30 cellular contexts compared by ENCODE assay signal in genomic region chr4:116397714-116398113, GRCh38.
"Had no signal": no experiment of that assay in that cellular context is flagged by ENCODE, and none has a peak within 500 bp of the region (broad histone marks: within the 10 kb centered on the region; RNA-seq: fewer than 3 reads in every experiment).

No MANE protein-coding gene starts in this region.

- H3K36me3 Mint-ChIP-seq: naive thymus-derived CD8-positive, alpha-beta T cell; natural killer cell treated with Interleukin-12 subunit alpha and Interleukin-12 subunit beta and Interleukin-15 and Interleukin-18, amount 100 ng/mL, for 72 hours; stimulated activated memory B cell treated with anti-CD40 and anti-IgM and Interleukin-4, amounts not matched to agents 10 μg/mL and 1 μg/mL and 100 μg/mL, for 72 hours; type B pancreatic cell had no signal

- H3K4me1 Mint-ChIP-seq: naive thymus-derived CD8-positive, alpha-beta T cell; nephron progenitor cell; neural crest cell; stimulated activated memory B cell treated with anti-CD40 and anti-IgM and Interleukin-4, amounts not matched to agents 10 μg/mL and 1 μg/mL and 100 μg/mL, for 72 hours; stimulated activated naive CD8-positive, alpha-beta T cell treated with anti-CD3 and anti-CD28 coated beads, Interleukin-15, amount 100 ng/mL, for 72 hours had no signal

- H3K9me3 Mint-ChIP-seq: natural killer cell treated with Interleukin-12 subunit alpha and Interleukin-12 subunit beta and Interleukin-15 and Interleukin-18, amount 100 ng/mL, for 72 hours; nephron progenitor cell; stimulated activated memory B cell treated with anti-CD40 and anti-IgM and Interleukin-4, amounts not matched to agents 10 μg/mL and 1 μg/mL and 100 μg/mL, for 72 hours; stimulated activated naive CD8-positive, alpha-beta T cell treated with anti-CD3 and anti-CD28 coated beads, Interleukin-15, amount 100 ng/mL, for 72 hours; type B pancreatic cell had no signal

- DNase-seq: naive thymus-derived CD8-positive, alpha-beta T cell; nephron progenitor cell; nucleus accumbens; pancreas; right cardiac atrium; spleen; stimulated activated CD4-positive, alpha-beta T cell treated with anti-CD3 and anti-CD28 coated beads, Interleukin-12 subunit alpha, Interleukin-12 subunit beta, amount 100 ng/mL, for 4 hours; stimulated activated CD4-positive, alpha-beta T cell treated with anti-CD3 and anti-CD28 coated beads, Interleukin-1b, Interleukin-23, amount 100 ng/mL, for 48 hours; stimulated activated CD4-positive, alpha-beta T cell treated with anti-CD3 and anti-CD28 coated beads, Interleukin-4, amount 100 ng/mL, for 1 hour; stimulated activated CD4-positive, alpha-beta T cell treated with anti-CD3 and anti-CD28 coated beads, Interleukin-4, amount 100 ng/mL, for 4 hours; stimulated activated CD8-positive, alpha-beta memory T cell treated with anti-CD3 and anti-CD28 coated beads, Interleukin-4, amount 100 ng/mL, for 48 hours; stimulated activated naive CD4-positive, alpha-beta T cell; stimulated activated naive CD8-positive, alpha-beta T cell treated with anti-CD3 and anti-CD28 coated beads, Interleukin-15, amount 100 ng/mL, for 72 hours; stimulated activated naive CD8-positive, alpha-beta T cell treated with anti-CD3 and anti-CD28 coated beads, Interleukin-15, Interleukin-2, amounts not matched to agents 100 U/mL and 50 U/mL, for 24 hours; substantia nigra; testis; tibial artery; transverse colon; upper lobe of right lung; uterus had no signal

- H3K27me3 ChIP-seq: neutrophil, pancreas, spleen, suprapubic skin, testis, tibial artery, transverse colon, upper lobe of right lung, uterus had no signal

- H3K4me1 ChIP-seq: pancreas, prostate gland, spleen, suprapubic skin, testis, tibial artery, transverse colon, upper lobe of right lung, uterus had no signal

- H3K4me2 ChIP-seq: smooth muscle cell had no signal

- H3K36me3 ChIP-seq: neutrophil, pancreas, prostate gland, spleen, suprapubic skin, tibial artery, transverse colon, upper lobe of right lung, uterus had no signal

- H3K27ac ChIP-seq: neutrophil, pancreas, prostate gland, skin epidermis, spleen, suprapubic skin, testis, tibial artery, transverse colon, upper lobe of right lung, uterus had no signal

- H3K27me3 Mint-ChIP-seq: naive thymus-derived CD8-positive, alpha-beta T cell; natural killer cell treated with Interleukin-12 subunit alpha and Interleukin-12 subunit beta and Interleukin-15 and Interleukin-18, amount 100 ng/mL, for 72 hours; stimulated activated memory B cell treated with anti-CD40 and anti-IgM and Interleukin-4, amounts not matched to agents 10 μg/mL and 1 μg/mL and 100 μg/mL, for 72 hours; stimulated activated naive CD8-positive, alpha-beta T cell treated with anti-CD3 and anti-CD28 coated beads, Interleukin-15, amount 100 ng/mL, for 72 hours; type B pancreatic cell had no signal

- H3K4me3 ChIP-seq: pancreas, prostate gland, skin epidermis, smooth muscle cell, spleen, suprapubic skin, testis, tibial artery, transverse colon, upper lobe of right lung, uterus had no signal

- H3K4me3 Mint-ChIP-seq: naive thymus-derived CD8-positive, alpha-beta T cell; natural killer cell treated with Interleukin-12 subunit alpha and Interleukin-12 subunit beta and Interleukin-15 and Interleukin-18, amount 100 ng/mL, for 72 hours; nephron progenitor cell; neural crest cell; stimulated activated memory B cell treated with anti-CD40 and anti-IgM and Interleukin-4, amounts not matched to agents 10 μg/mL and 1 μg/mL and 100 μg/mL, for 72 hours; stimulated activated naive CD8-positive, alpha-beta T cell treated with anti-CD3 and anti-CD28 coated beads, Interleukin-15, amount 100 ng/mL, for 72 hours; type B pancreatic cell had no signal

- H3K27ac Mint-ChIP-seq: naive thymus-derived CD8-positive, alpha-beta T cell; natural killer cell treated with Interleukin-12 subunit alpha and Interleukin-12 subunit beta and Interleukin-15 and Interleukin-18, amount 100 ng/mL, for 72 hours; nephron progenitor cell; stimulated activated memory B cell treated with anti-CD40 and anti-IgM and Interleukin-4, amounts not matched to agents 10 μg/mL and 1 μg/mL and 100 μg/mL, for 72 hours; stimulated activated naive CD8-positive, alpha-beta T cell treated with anti-CD3 and anti-CD28 coated beads, Interleukin-15, amount 100 ng/mL, for 72 hours; type B pancreatic cell had no signal

- ATAC-seq: naive thymus-derived CD8-positive, alpha-beta T cell; natural killer cell treated with Interleukin-12 subunit alpha and Interleukin-12 subunit beta and Interleukin-15 and Interleukin-18, amount 100 ng/mL, for 72 hours; pancreas; right cardiac atrium; sciatic nerve; stimulated activated memory B cell treated with anti-CD40 and anti-IgM and Interleukin-4, amounts not matched to agents 10 μg/mL and 1 μg/mL and 100 μg/mL, for 72 hours; stimulated activated naive CD8-positive, alpha-beta T cell treated with anti-CD3 and anti-CD28 coated beads, Interleukin-15, amount 100 ng/mL, for 72 hours; stimulated activated naive CD8-positive, alpha-beta T cell treated with anti-CD3 and anti-CD28 coated beads, Interleukin-15, Interleukin-2, amounts not matched to agents 100 U/mL and 50 U/mL, for 24 hours; upper lobe of right lung had no signal

- H3K9me3 ChIP-seq: neutrophil, pancreas, prostate gland, spleen, suprapubic skin, testis, tibial artery, transverse colon, upper lobe of right lung, uterus had no signal
